In the genomic region with DNA sequence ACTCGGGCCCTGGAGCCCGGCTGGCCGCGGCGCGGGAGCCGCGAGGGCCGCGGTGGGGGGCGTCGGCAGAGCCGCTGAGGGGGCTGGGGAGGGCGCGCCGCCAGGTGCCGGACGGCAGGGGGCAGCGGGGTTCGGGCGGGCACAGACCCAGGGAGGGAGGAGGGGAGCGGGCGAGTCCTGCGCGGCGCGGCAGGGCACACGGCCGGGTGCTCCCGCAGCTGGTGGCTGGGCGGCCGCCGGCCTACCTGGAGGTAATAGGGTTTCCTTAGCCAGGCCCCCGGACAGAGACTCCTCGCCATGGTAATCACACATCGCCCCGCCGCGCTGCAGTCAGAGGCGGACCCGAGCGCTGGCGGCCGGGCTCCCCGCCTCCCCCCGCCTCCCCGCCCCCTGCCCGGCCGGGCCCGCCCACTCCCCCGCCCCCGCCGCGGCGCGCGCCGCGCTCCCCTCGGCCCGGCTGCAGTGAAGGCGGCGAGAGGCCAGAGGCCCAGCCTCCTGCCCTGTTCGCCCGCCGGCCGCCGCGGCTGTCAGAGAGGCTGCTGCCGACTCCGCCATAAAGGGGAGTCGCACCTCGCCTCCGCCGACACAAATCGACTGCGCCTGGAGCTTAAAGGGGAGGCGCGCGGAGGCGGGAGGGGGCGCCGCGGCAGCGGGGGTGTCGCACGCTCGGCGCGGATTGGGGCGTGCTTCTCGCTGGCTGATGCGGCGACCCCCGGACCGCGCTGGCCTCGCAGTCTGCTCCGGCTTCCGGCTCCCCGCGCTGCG, we compare ENCODE assay signal across 1 cellular context.
TF ChIP-seq lines count a peak whose summit lies in the region.

A gene (minus strand): TSS at position 332 of the 765 bp plus-strand sequence. CDS start 33 bp downstream, at position 299.

TF ChIP-seq in GM12878, 131 proteins besides CTCF, POLR2A, EP300 and RAD21 (continued from another document):
- TF ChIP-seq, protein P1, sequence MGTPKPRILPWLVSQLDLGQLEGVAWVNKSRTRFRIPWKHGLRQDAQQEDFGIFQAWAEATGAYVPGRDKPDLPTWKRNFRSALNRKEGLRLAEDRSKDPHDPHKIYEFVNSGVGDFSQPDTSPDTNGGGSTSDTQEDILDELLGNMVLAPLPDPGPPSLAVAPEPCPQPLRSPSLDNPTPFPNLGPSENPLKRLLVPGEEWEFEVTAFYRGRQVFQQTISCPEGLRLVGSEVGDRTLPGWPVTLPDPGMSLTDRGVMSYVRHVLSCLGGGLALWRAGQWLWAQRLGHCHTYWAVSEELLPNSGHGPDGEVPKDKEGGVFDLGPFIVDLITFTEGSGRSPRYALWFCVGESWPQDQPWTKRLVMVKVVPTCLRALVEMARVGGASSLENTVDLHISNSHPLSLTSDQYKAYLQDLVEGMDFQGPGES (IDR thresholded peaks at IDR 0.05): peak; percentile 4; the same call in 1 of the 2 replicates
- TF ChIP-seq TCF7 (IDR thresholded peaks at IDR 0.05; ENCODE audit: borderline replicate concordance): no peak
- TF ChIP-seq NRF1 (conservative IDR thresholded peaks at IDR 0.05; ENCODE audit: low read depth, low read length): no peak
- 0 out of 2 replicates have a peak, but pooled peaks have one; percentile 34 for TF ChIP-seq TCF3 (IDR thresholded peaks at IDR 0.05; ENCODE audit: borderline replicate concordance, insufficient read depth, low read depth, low read length)
- peak; percentile 77; the same call in 1 of the 2 replicates for TF ChIP-seq BACH1 (IDR thresholded peaks at IDR 0.05; ENCODE audit: borderline replicate concordance)
- no peak for TF ChIP-seq SIX5 (IDR thresholded peaks at IDR 0.05; ENCODE audit: low read depth, low read length, severe bottlenecking)
- no peak for TF ChIP-seq HDAC6 (IDR thresholded peaks at IDR 0.05; ENCODE audit: unreplicated experiment)
- TF ChIP-seq POLR2AphosphoS5 (IDR thresholded peaks at IDR 0.05; ENCODE audit: low read length): 0 out of 2 replicates have a peak, but pooled peaks have one; percentile 27
- no peak for TF ChIP-seq CHD2 (IDR thresholded peaks at IDR 0.05; ENCODE audit: borderline replicate concordance, low read depth, low read length)
- TF ChIP-seq ASH2L (IDR thresholded peaks at IDR 0.05; ENCODE audit: borderline replicate concordance, low read depth): 0 out of 2 replicates have a peak, but pooled peaks have one; percentile 1
- TF ChIP-seq, protein P2, sequence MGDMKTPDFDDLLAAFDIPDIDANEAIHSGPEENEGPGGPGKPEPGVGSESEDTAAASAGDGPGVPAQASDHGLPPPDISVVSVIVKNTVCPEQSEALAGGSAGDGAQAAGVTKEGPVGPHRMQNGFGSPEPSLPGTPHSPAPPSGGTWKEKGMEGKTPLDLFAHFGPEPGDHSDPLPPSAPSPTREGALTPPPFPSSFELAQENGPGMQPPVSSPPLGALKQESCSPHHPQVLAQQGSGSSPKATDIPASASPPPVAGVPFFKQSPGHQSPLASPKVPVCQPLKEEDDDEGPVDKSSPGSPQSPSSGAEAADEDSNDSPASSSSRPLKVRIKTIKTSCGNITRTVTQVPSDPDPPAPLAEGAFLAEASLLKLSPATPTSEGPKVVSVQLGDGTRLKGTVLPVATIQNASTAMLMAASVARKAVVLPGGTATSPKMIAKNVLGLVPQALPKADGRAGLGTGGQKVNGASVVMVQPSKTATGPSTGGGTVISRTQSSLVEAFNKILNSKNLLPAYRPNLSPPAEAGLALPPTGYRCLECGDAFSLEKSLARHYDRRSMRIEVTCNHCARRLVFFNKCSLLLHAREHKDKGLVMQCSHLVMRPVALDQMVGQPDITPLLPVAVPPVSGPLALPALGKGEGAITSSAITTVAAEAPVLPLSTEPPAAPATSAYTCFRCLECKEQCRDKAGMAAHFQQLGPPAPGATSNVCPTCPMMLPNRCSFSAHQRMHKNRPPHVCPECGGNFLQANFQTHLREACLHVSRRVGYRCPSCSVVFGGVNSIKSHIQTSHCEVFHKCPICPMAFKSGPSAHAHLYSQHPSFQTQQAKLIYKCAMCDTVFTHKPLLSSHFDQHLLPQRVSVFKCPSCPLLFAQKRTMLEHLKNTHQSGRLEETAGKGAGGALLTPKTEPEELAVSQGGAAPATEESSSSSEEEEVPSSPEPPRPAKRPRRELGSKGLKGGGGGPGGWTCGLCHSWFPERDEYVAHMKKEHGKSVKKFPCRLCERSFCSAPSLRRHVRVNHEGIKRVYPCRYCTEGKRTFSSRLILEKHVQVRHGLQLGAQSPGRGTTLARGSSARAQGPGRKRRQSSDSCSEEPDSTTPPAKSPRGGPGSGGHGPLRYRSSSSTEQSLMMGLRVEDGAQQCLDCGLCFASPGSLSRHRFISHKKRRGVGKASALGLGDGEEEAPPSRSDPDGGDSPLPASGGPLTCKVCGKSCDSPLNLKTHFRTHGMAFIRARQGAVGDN (IDR thresholded peaks at IDR 0.05): peak; percentile 68
- TF ChIP-seq SMARCA5 (IDR thresholded peaks at IDR 0.05): peak; percentile 80
- 0 out of 2 replicates have a peak, but pooled peaks have one; percentile 2 for TF ChIP-seq CBX5 (IDR thresholded peaks at IDR 0.05; ENCODE audit: low read depth)
- 0 out of 2 replicates have a peak, but pooled peaks have one; percentile 14 for TF ChIP-seq HCFC1 (IDR thresholded peaks at IDR 0.05; ENCODE audit: low read length)
- no peak for TF ChIP-seq HDAC2 (IDR thresholded peaks at IDR 0.05)
- TF ChIP-seq, protein P3, sequence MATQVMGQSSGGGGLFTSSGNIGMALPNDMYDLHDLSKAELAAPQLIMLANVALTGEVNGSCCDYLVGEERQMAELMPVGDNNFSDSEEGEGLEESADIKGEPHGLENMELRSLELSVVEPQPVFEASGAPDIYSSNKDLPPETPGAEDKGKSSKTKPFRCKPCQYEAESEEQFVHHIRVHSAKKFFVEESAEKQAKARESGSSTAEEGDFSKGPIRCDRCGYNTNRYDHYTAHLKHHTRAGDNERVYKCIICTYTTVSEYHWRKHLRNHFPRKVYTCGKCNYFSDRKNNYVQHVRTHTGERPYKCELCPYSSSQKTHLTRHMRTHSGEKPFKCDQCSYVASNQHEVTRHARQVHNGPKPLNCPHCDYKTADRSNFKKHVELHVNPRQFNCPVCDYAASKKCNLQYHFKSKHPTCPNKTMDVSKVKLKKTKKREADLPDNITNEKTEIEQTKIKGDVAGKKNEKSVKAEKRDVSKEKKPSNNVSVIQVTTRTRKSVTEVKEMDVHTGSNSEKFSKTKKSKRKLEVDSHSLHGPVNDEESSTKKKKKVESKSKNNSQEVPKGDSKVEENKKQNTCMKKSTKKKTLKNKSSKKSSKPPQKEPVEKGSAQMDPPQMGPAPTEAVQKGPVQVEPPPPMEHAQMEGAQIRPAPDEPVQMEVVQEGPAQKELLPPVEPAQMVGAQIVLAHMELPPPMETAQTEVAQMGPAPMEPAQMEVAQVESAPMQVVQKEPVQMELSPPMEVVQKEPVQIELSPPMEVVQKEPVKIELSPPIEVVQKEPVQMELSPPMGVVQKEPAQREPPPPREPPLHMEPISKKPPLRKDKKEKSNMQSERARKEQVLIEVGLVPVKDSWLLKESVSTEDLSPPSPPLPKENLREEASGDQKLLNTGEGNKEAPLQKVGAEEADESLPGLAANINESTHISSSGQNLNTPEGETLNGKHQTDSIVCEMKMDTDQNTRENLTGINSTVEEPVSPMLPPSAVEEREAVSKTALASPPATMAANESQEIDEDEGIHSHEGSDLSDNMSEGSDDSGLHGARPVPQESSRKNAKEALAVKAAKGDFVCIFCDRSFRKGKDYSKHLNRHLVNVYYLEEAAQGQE (IDR thresholded peaks at IDR 0.05; ENCODE audit: low read depth, low read length): 0 out of 2 replicates have a peak, but pooled peaks have one; percentile 16
- TF ChIP-seq LARP7 (IDR thresholded peaks at IDR 0.05): peak; percentile 90
- TF ChIP-seq EED (IDR thresholded peaks at IDR 0.05; ENCODE audit: low read depth): no peak
- peak; percentile 62; the same call in 1 of the 2 replicates for TF ChIP-seq ZNF217 (IDR thresholded peaks at IDR 0.05)
- TF ChIP-seq, protein P4, sequence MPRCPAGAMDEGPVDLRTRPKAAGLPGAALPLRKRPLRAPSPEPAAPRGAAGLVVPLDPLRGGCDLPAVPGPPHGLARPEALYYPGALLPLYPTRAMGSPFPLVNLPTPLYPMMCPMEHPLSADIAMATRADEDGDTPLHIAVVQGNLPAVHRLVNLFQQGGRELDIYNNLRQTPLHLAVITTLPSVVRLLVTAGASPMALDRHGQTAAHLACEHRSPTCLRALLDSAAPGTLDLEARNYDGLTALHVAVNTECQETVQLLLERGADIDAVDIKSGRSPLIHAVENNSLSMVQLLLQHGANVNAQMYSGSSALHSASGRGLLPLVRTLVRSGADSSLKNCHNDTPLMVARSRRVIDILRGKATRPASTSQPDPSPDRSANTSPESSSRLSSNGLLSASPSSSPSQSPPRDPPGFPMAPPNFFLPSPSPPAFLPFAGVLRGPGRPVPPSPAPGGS (IDR thresholded peaks at IDR 0.05; ENCODE audit: borderline replicate concordance, insufficient read depth, low read depth, low read length, poor library complexity, severe bottlenecking): no peak
- TF ChIP-seq DPF2 (IDR thresholded peaks at IDR 0.05): 0 out of 2 replicates have a peak, but pooled peaks have one; percentile 89
- TF ChIP-seq RB1 (IDR thresholded peaks at IDR 0.05; ENCODE audit: borderline replicate concordance): no peak; the same call in 1 of the 2 replicates
- TF ChIP-seq, protein P5, sequence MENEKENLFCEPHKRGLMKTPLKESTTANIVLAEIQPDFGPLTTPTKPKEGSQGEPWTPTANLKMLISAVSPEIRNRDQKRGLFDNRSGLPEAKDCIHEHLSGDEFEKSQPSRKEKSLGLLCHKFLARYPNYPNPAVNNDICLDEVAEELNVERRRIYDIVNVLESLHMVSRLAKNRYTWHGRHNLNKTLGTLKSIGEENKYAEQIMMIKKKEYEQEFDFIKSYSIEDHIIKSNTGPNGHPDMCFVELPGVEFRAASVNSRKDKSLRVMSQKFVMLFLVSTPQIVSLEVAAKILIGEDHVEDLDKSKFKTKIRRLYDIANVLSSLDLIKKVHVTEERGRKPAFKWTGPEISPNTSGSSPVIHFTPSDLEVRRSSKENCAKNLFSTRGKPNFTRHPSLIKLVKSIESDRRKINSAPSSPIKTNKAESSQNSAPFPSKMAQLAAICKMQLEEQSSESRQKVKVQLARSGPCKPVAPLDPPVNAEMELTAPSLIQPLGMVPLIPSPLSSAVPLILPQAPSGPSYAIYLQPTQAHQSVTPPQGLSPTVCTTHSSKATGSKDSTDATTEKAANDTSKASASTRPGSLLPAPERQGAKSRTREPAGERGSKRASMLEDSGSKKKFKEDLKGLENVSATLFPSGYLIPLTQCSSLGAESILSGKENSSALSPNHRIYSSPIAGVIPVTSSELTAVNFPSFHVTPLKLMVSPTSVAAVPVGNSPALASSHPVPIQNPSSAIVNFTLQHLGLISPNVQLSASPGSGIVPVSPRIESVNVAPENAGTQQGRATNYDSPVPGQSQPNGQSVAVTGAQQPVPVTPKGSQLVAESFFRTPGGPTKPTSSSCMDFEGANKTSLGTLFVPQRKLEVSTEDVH (IDR thresholded peaks at IDR 0.05; ENCODE audit: low read depth, partially characterized antibody): no peak
- peak; percentile 32 to 72; a peak in 3 of 4 replicates for TF ChIP-seq BHLHE40 (IDR thresholded peaks at IDR 0.05; ENCODE audit: borderline replicate concordance in 1 of 2, low read depth in 2 of 2, low read length in 1 of 2)
- TF ChIP-seq MXI1 (IDR thresholded peaks at IDR 0.05; ENCODE audit: low read depth, low read length): no peak; the same call in 1 of the 2 replicates
- TF ChIP-seq, protein P6, sequence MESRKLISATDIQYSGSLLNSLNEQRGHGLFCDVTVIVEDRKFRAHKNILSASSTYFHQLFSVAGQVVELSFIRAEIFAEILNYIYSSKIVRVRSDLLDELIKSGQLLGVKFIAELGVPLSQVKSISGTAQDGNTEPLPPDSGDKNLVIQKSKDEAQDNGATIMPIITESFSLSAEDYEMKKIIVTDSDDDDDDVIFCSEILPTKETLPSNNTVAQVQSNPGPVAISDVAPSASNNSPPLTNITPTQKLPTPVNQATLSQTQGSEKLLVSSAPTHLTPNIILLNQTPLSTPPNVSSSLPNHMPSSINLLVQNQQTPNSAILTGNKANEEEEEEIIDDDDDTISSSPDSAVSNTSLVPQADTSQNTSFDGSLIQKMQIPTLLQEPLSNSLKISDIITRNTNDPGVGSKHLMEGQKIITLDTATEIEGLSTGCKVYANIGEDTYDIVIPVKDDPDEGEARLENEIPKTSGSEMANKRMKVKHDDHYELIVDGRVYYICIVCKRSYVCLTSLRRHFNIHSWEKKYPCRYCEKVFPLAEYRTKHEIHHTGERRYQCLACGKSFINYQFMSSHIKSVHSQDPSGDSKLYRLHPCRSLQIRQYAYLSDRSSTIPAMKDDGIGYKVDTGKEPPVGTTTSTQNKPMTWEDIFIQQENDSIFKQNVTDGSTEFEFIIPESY (IDR thresholded peaks at IDR 0.05): no peak
